ENCODE assay signal across 13 cellular contexts in the genomic region with DNA sequence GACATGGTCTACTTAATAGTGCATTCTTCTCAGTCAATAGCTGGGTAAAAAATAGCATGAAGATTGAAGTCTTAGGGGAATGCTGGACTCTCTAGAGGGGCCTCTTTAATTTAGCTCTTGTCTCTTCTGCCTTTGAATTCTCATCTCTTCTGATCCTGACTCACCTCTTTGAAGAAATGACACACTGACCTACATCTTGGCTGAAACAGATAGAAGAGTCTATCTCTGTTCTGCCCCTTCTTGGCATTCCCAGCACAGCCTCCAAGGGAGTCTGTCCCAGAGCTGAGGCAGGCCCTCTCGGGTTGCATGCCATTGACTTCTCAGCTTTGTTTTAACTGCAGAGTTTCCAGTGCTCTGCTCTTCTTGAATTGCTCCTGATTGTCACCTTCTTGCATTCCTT. TPM values are rescaled to one million over a fixed set of nuclear protein-coding genes. Genes with fewer than 3 reads are reported as not detected.
DNase-seq lines count a peak whose midpoint lies in the region; ATAC-seq and TF ChIP-seq lines count a peak whose summit lies in the region.
"Had no signal": no experiment of that assay in that cellular context is flagged by ENCODE, and none has a peak within 500 bp of the region (broad histone marks: within the 10 kb centered on the region; RNA-seq: fewer than 3 reads in every experiment).

No MANE protein-coding gene starts in this region.

- H2AFZ ChIP-seq in OCI-LY1 (ENCODE audit: low read length) = no peak overlapping the region
- H2AFZ ChIP-seq: PC-9 had no signal

- H3K27me3 ChIP-seq in OCI-LY1 (ENCODE audit: insufficient read depth, low read length) = no peaks in the 10 kb centered on the region
- no peaks in the 10 kb centered on the region for H3K27me3 ChIP-seq in rectal smooth muscle tissue (ENCODE audit: control insufficient read depth, insufficient read depth, low read length)

- peaks cover 97% of the 10 kb centered on the region for H3K4me1 ChIP-seq in OCI-LY1 (ENCODE audit: insufficient read depth, low read length, severe bottlenecking)
- H3K4me1 ChIP-seq in rectal smooth muscle tissue (ENCODE audit: control insufficient read depth, insufficient read depth, low read length) = peaks cover 10% of the 10 kb centered on the region

- H3K9ac ChIP-seq in OCI-LY1 (ENCODE audit: low read length) (no peak overlapping the region; the same call in 1 of the 2 replicates), rectal smooth muscle tissue (ENCODE audit: low read length) (no peak overlapping the region)

- H3K9me3 ChIP-seq in OCI-LY1 (ENCODE audit: low read length) = no peaks in the 10 kb centered on the region

- peaks cover 66% of the 10 kb centered on the region for H3K79me2 ChIP-seq in OCI-LY1 (ENCODE audit: insufficient read depth, low read length)

- no peaks in the 10 kb centered on the region for H3F3A ChIP-seq in OCI-LY1 (ENCODE audit: insufficient read depth, low read length)

- DNase-seq in NCI-H2171 treated with DMSO at 0.1 percent for 48 hours (lab: John Stamatoyannopoulos, UW) = peak; percentile 33
- no peak for DNase-seq in NCI-H2171 (lab: John Stamatoyannopoulos, UW)
- peak; percentile 33 for DNase-seq in fibroblast of the aortic adventitia (ENCODE audit: low read depth)
- DNase-seq in T1000 (lab: John Stamatoyannopoulos, UW) = no peak
- no peak for DNase-seq in NOMO-1 treated with DMSO at 0.1 percent for 48 hours (lab: John Stamatoyannopoulos, UW; ENCODE audit: unreplicated experiment)
- DNase-seq: effector CD4-positive, alpha-beta T cell; NCI-H1436 treated with DMSO at 0.1 percent for 48 hours; small intestine had no signal

- H3K4me3 ChIP-seq in OCI-LY1 (ENCODE audit: low read depth, low read length, poor library complexity, severe bottlenecking) (no peak overlapping the region), fibroblast of the aortic adventitia (ENCODE audit: low read depth, low read length) (no peak overlapping the region), rectal smooth muscle tissue (ENCODE audit: low read length) (no peak overlapping the region)
- H3K4me3 ChIP-seq: PC-9 had no signal

- H3K36me3 ChIP-seq in OCI-LY1 (ENCODE audit: insufficient read depth, low read length) (peaks cover 47% of the 10 kb centered on the region; the same call in 1 of the 2 replicates), rectal smooth muscle tissue (ENCODE audit: control insufficient read depth, insufficient read depth, low read length) (no peaks in the 10 kb centered on the region)

- no peaks in the 10 kb centered on the region for H3K9me2 ChIP-seq in OCI-LY1 (ENCODE audit: low read depth, low read length)

- TF ChIP-seq CTCF in OCI-LY1 (IDR thresholded peaks at IDR 0.05; ENCODE audit: low read length) (no peak), fibroblast of the aortic adventitia (IDR thresholded peaks at IDR 0.05; ENCODE audit: insufficient read depth, low read length) (no peak)

- ATAC-seq in HG03108 (IDR thresholded peaks at IDR 0.05; ENCODE audit: unreplicated experiment) = no peak

- H4K20me1 ChIP-seq in OCI-LY1 (ENCODE audit: insufficient read depth, low read length) = no peaks in the 10 kb centered on the region

- H3K4me2 ChIP-seq in OCI-LY1 (ENCODE audit: low read length) = no peak overlapping the region; the same call in 1 of the 2 replicates
- H3K4me2 ChIP-seq: PC-9 had no signal

- peak overlapping the region; percentile 96 for H3K27ac ChIP-seq in OCI-LY1 (ENCODE audit: low read depth, low read length, poor library complexity, severe bottlenecking)
- peak overlapping the region; percentile 33 for H3K27ac ChIP-seq in rectal smooth muscle tissue (ENCODE audit: low read depth, low read length)
- H3K27ac ChIP-seq: 22Rv1 had no signal

RNA-seq across cellular contexts. Expression of a gene that starts 55.7 kb away (rescaled TPM):
- total RNA-seq in fibroblast of the aortic adventitia (ENCODE audit: low replicate concordance) = 6.6 and 11.0 TPM in 2 replicates

Comparison
In these comparisons a context has a peak if more than half of its experiments do, and no peak if none do; other contexts are left out.
1. DNase-seq: peak in NCI-H2171 treated with DMSO at 0.1 percent for 48 hours (single experiment) and fibroblast of the aortic adventitia (single experiment); none in NCI-H2171 (single experiment), T1000 (single experiment) and NOMO-1 treated with DMSO at 0.1 percent for 48 hours (single experiment).